In genomic region chr1:202367200-202367742, GRCh38 we compare ENCODE assay signal across 25 cellular contexts. TPM values are rescaled to one million over a fixed set of nuclear protein-coding genes. Genes with fewer than 3 reads are reported as not detected.
DNase-seq lines count a peak whose midpoint lies in the region; ATAC-seq, FAIRE-seq and TF ChIP-seq lines count a peak whose summit lies in the region.
"Had no signal": no experiment of that assay in that cellular context is flagged by ENCODE, and none has a peak within 500 bp of the region (broad histone marks: within the 10 kb centered on the region; RNA-seq: fewer than 3 reads in every experiment).

No MANE protein-coding gene starts in this region.

- no peak overlapping the region for H4K5ac ChIP-seq in H9 (ENCODE audit: insufficient read length, low read depth, low read length)

- no peaks in the 10 kb centered on the region; the same call in 1 of the 2 replicates for H3K4me1 ChIP-seq in H9 (ENCODE audit: insufficient read depth, low read length)
- no peaks in the 10 kb centered on the region for H3K4me1 ChIP-seq in K562 (replicated peaks in 1 of 2; ENCODE audit: control insufficient read depth in 2 of 2, insufficient read depth in 2 of 2, low read length in 2 of 2)
- H3K4me1 ChIP-seq in effector memory CD4-positive, alpha-beta T cell (ENCODE audit: control insufficient read depth, insufficient read depth, low read length, poor library complexity, severe bottlenecking): no peaks in the 10 kb centered on the region
- H3K4me1 ChIP-seq: body of pancreas, colonic mucosa had no signal

- H3K23ac ChIP-seq in H9 (ENCODE audit: insufficient read length, low read depth, low read length): no peak overlapping the region

- H4K91ac ChIP-seq in H9 (ENCODE audit: insufficient read length, low read depth, low read length): no peak overlapping the region

- CTCF ChIA-PET in K562 (lab: Yijun Ruan, JAX; ENCODE audit: low intra/inter-chr PET ratio): no interaction called here

- no peaks in the 10 kb centered on the region for H4K20me1 ChIP-seq in H9 (ENCODE audit: control insufficient read depth, insufficient read depth, insufficient read length)
- no peaks in the 10 kb centered on the region for H4K20me1 ChIP-seq in K562 (replicated peaks; ENCODE audit: control insufficient read depth, insufficient read depth, low read length)

- TF ChIP-seq CTCF in AG10803 (conservative IDR thresholded peaks at IDR 0.05; ENCODE audit: low read length): no peak
- TF ChIP-seq CTCF in H9 (conservative IDR thresholded peaks at IDR 0.05): no peak
- TF ChIP-seq CTCF in K562 (IDR thresholded peaks at IDR 0.05 in 2 of 3, conservative IDR thresholded peaks at IDR 0.05 in 1 of 3; ENCODE audit: insufficient read depth in 2 of 3, low read depth in 1 of 3, low read length in 3 of 3): no peak

- peaks cover 22 to 26% of the 10 kb centered on the region in 2 experiments for H3K4me1 Mint-ChIP-seq in H9
- H3K4me1 Mint-ChIP-seq: activated naive CD8-positive, alpha-beta T cell treated with anti-CD3 and anti-CD28 coated beads for 36 hours; activated T-helper 17 cell treated with anti-CD3 and anti-CD28 coated beads, Interleukin-2, amount 50 U/mL, for 72 hours had no signal

- H2AK5ac ChIP-seq in H9 (ENCODE audit: insufficient read length, low read length): no peak overlapping the region

- POLR2A ChIA-PET in K562 (lab: Yijun Ruan, JAX): interaction anchor here (0.9 kb wide), 1 partner anchor 18 kb away, joined by 4 read pairs; the partner anchor contains the start of gene PPP1R12B

- H2BK120ac ChIP-seq in H9 (ENCODE audit: low read depth, low read length, poor library complexity, severe bottlenecking): no peak overlapping the region

- H3K27ac ChIP-seq in H9 (ENCODE audit: insufficient read length, low read depth, low read length): no peak overlapping the region
- H3K27ac ChIP-seq in K562 (ENCODE audit: extremely low read depth, low read depth, low read length): no peak overlapping the region
- H3K27ac ChIP-seq in effector memory CD4-positive, alpha-beta T cell (ENCODE audit: insufficient read depth, low read length, poor library complexity, severe bottlenecking): no peak overlapping the region
- H3K27ac ChIP-seq: body of pancreas, colonic mucosa, gastroesophageal sphincter, ovary, sigmoid colon, tibial artery had no signal

- H3T11ph ChIP-seq in H9 (ENCODE audit: low read length): no peak overlapping the region

- H3K36me3 ChIP-seq in K562 (ENCODE audit: control insufficient read depth, insufficient read depth, low read length): no peaks in the 10 kb centered on the region
- no peaks in the 10 kb centered on the region for H3K36me3 ChIP-seq in effector memory CD4-positive, alpha-beta T cell (ENCODE audit: control insufficient read depth, insufficient read depth, low read length)
- H3K36me3 ChIP-seq: colonic mucosa, gastroesophageal sphincter, ovary, sigmoid colon, tibial artery had no signal

- peak; percentile 40; the same call in 1 of the 3 replicates for ATAC-seq in K562
- ATAC-seq in GM19455 (IDR thresholded peaks at IDR 0.05; ENCODE audit: unreplicated experiment): no peak
- ATAC-seq in sciatic nerve: no peak
- ATAC-seq: activated T-helper 17 cell treated with anti-CD3 and anti-CD28 coated beads, Interleukin-2, amount 50 U/mL, for 72 hours; body of pancreas; gastroesophageal sphincter; left cardiac atrium; naive thymus-derived CD8-positive, alpha-beta T cell; stimulated activated memory B cell treated with anti-CD40 and anti-IgM and Interleukin-4, amounts not matched to agents 10 μg/mL and 1 μg/mL and 100 μg/mL, for 72 hours had no signal

- no peak overlapping the region for H3K14ac ChIP-seq in H9 (ENCODE audit: insufficient read depth, low read length)

- no peaks in the 10 kb centered on the region for H3K27me3 Mint-ChIP-seq in H9 (ENCODE audit: low read depth)
- H3K27me3 Mint-ChIP-seq: activated naive CD8-positive, alpha-beta T cell treated with anti-CD3 and anti-CD28 coated beads for 36 hours; activated T-helper 17 cell treated with anti-CD3 and anti-CD28 coated beads, Interleukin-2, amount 50 U/mL, for 72 hours; naive thymus-derived CD8-positive, alpha-beta T cell; stimulated activated memory B cell treated with anti-CD40 and anti-IgM and Interleukin-4, amounts not matched to agents 10 μg/mL and 1 μg/mL and 100 μg/mL, for 72 hours had no signal

- in situ Hi-C loops in K562 (cut with MboI): no loop called here

- no peak overlapping the region for H2BK15ac ChIP-seq in H9 (ENCODE audit: low read depth, low read length)

- no peak overlapping the region for H3K4me3 Mint-ChIP-seq in H9
- H3K4me3 Mint-ChIP-seq: activated naive CD8-positive, alpha-beta T cell treated with anti-CD3 and anti-CD28 coated beads for 36 hours; activated T-helper 17 cell treated with anti-CD3 and anti-CD28 coated beads, Interleukin-2, amount 50 U/mL, for 72 hours; naive thymus-derived CD8-positive, alpha-beta T cell; stimulated activated memory B cell treated with anti-CD40 and anti-IgM and Interleukin-4, amounts not matched to agents 10 μg/mL and 1 μg/mL and 100 μg/mL, for 72 hours had no signal

- TF ChIP-seq POLR2A in K562 (conservative IDR thresholded peaks at IDR 0.05): no peak

- no TSS peak for BruUV-seq in K562 (replicated peaks; lab: Mats Ljungman, UMichigan)

- intact Hi-C loops in K562 (cut with micrococcal nuclease): no loop called here
- intact Hi-C loops in sciatic nerve (cut with DNase I): no loop called here

- H3K4ac ChIP-seq in H9 (ENCODE audit: low read depth, low read length): no peak overlapping the region

- no peak overlapping the region for H4K8ac ChIP-seq in H9 (replicated peaks; ENCODE audit: insufficient read length, low read depth, low read length)

- FAIRE-seq in K562 (lab: Jason Lieb, UNC): no peak

- H3K4me2 ChIP-seq in H9 (ENCODE audit: insufficient read depth, insufficient read length, low read length) (no peak overlapping the region), K562 (ENCODE audit: insufficient read depth, low read length) (no peak overlapping the region)

- H3K9me3 ChIP-seq in H9 (ENCODE audit: control insufficient read depth, low read depth, low read length) (no peaks in the 10 kb centered on the region), K562 (replicated peaks; ENCODE audit: control insufficient read depth, insufficient read depth, low read depth, low read length) (no peaks in the 10 kb centered on the region)
- H3K9me3 ChIP-seq in effector memory CD4-positive, alpha-beta T cell (ENCODE audit: control insufficient read depth, low read length): no peaks in the 10 kb centered on the region
- H3K9me3 ChIP-seq: body of pancreas, colonic mucosa, gastroesophageal sphincter, ovary, sigmoid colon, tibial artery had no signal

- DNase-seq in AG10803 (ENCODE audit: low read depth): peak; percentile 93
- DNase-seq in H9: no peak
- no peak for DNase-seq in K562 (ENCODE audit: extremely low read depth in 1 of 4, low spot score in 3 of 4)
- DNase-seq in inferior parietal cortex (ENCODE audit: extremely low spot score): peak; percentile 63
- no peak for DNase-seq in effector memory CD4-positive, alpha-beta T cell
- DNase-seq in sciatic nerve (ENCODE audit: low spot score): no peak
- no peak for DNase-seq in dermis blood vessel endothelial cell
- DNase-seq: activated CD4-positive, alpha-beta T cell treated with anti-CD3 and anti-CD28 coated beads, Interleukin-2, amount 50 U/mL, for 1 hour; activated naive CD8-positive, alpha-beta T cell treated with anti-CD3 and anti-CD28 coated beads for 36 hours; body of pancreas; colonic mucosa; left cardiac atrium; mesendoderm; naive thymus-derived CD8-positive, alpha-beta T cell; NCI-H1436 treated with DMSO at 0.1 percent for 48 hours; NCI-H748 treated with DMSO at 0.1 percent for 48 hours; OCI-M1; ovary; SHP77 treated with DMSO at 0.1 percent for 48 hours; sigmoid colon; tibial artery had no signal

- H3K9ac ChIP-seq in H9 (ENCODE audit: extremely low read depth, insufficient read length, low read length): no peak overlapping the region
- no peak overlapping the region for H3K9ac ChIP-seq in K562 (ENCODE audit: insufficient read depth in 1 of 2, low read depth in 2 of 2, low read length in 2 of 2)

- H3K79me2 ChIP-seq in H9 (ENCODE audit: insufficient read depth, low read length) (no peaks in the 10 kb centered on the region), K562 (ENCODE audit: control insufficient read depth, insufficient read depth, low read length) (peaks cover 16% of the 10 kb centered on the region)

- H3K4me3 ChIP-seq in AG10803 (ENCODE audit: low read length) (no peak overlapping the region), K562 (no peak overlapping the region)
- no peak overlapping the region for H3K4me3 ChIP-seq in effector memory CD4-positive, alpha-beta T cell (ENCODE audit: insufficient read depth, low read depth, low read length, poor library complexity, severe bottlenecking)
- H3K4me3 ChIP-seq: body of pancreas, colonic mucosa, gastroesophageal sphincter, ovary, sigmoid colon, tibial artery had no signal

- no peak for TF ChIP-seq RAD21 in K562 (CRISPR knock-in tag; conservative IDR thresholded peaks at IDR 0.05 in 1 of 2, IDR thresholded peaks at IDR 0.05 in 1 of 2)

- no peak overlapping the region for H2BK12ac ChIP-seq in H9 (ENCODE audit: insufficient read length, low read depth, low read length)

- WGBS in H9 (ENCODE audit: extremely low coverage, insufficient read length, low lambda C conversion rate): no CpG with 5 or more reads among the region's 2 CpGs
- 23% methylated on average over 2 of the region's 2 CpGs for WGBS in K562 (ENCODE audit: insufficient coverage, low coverage, missing lambda C conversion rate)

- H3K23me2 ChIP-seq in H9 (ENCODE audit: insufficient read length, low read depth, low read length, poor library complexity, severe bottlenecking): no peaks in the 10 kb centered on the region

- H3K27me3 ChIP-seq in H9 (ENCODE audit: insufficient read depth, low read length) (no peaks in the 10 kb centered on the region), K562 (ENCODE audit: control insufficient read depth in 2 of 2, insufficient read depth in 2 of 2, low read length in 2 of 2) (no peaks in the 10 kb centered on the region)
- no peaks in the 10 kb centered on the region for H3K27me3 ChIP-seq in effector memory CD4-positive, alpha-beta T cell (replicated peaks; ENCODE audit: control insufficient read depth, insufficient read depth, low read length, poor library complexity, severe bottlenecking)
- H3K27me3 ChIP-seq: body of pancreas, colonic mucosa, gastroesophageal sphincter, ovary, sigmoid colon, tibial artery had no signal

- H3K9me1 ChIP-seq in K562 (ENCODE audit: control insufficient read depth, insufficient read depth, low read length): no peaks in the 10 kb centered on the region

- H3K79me1 ChIP-seq in H9 (ENCODE audit: insufficient read depth, low read depth, low read length, poor library complexity, severe bottlenecking): no peaks in the 10 kb centered on the region

- no peak for TF ChIP-seq EP300 in K562 (IDR thresholded peaks at IDR 0.05; ENCODE audit: low read length)

- peaks cover 0 to 4% (median 0%) of the 10 kb centered on the region in 3 experiments; a peak in 2 of 7 replicates for H3K36me3 Mint-ChIP-seq in H9 (ENCODE audit: insufficient read depth in 1 of 3, low read depth in 3 of 3)
- H3K36me3 Mint-ChIP-seq: activated naive CD8-positive, alpha-beta T cell treated with anti-CD3 and anti-CD28 coated beads for 36 hours; stimulated activated memory B cell treated with anti-CD40 and anti-IgM and Interleukin-4, amounts not matched to agents 10 μg/mL and 1 μg/mL and 100 μg/mL, for 72 hours had no signal

- H3K27ac Mint-ChIP-seq in H9: no peak overlapping the region
- H3K27ac Mint-ChIP-seq: activated naive CD8-positive, alpha-beta T cell treated with anti-CD3 and anti-CD28 coated beads for 36 hours; activated T-helper 17 cell treated with anti-CD3 and anti-CD28 coated beads, Interleukin-2, amount 50 U/mL, for 72 hours; naive thymus-derived CD8-positive, alpha-beta T cell; stimulated activated memory B cell treated with anti-CD40 and anti-IgM and Interleukin-4, amounts not matched to agents 10 μg/mL and 1 μg/mL and 100 μg/mL, for 72 hours had no signal

- no peak overlapping the region for H2BK5ac ChIP-seq in H9 (ENCODE audit: insufficient read length, low read length)

- no peak overlapping the region for H3K56ac ChIP-seq in H9 (ENCODE audit: insufficient read length, low read depth, low read length)

- H3K18ac ChIP-seq in H9 (ENCODE audit: insufficient read length, low read depth, low read length): no peak overlapping the region

- no peak overlapping the region for H2AFZ ChIP-seq in H9 (ENCODE audit: low read length)
- H2AFZ ChIP-seq in K562 (ENCODE audit: low read depth, low read length): no peak overlapping the region

- H2BK20ac ChIP-seq in H9 (ENCODE audit: low read depth, low read length, poor library complexity, severe bottlenecking): peak overlapping the region; percentile 26

- H3K9me3 Mint-ChIP-seq in H9: no peaks in the 10 kb centered on the region
- H3K9me3 Mint-ChIP-seq: activated naive CD8-positive, alpha-beta T cell treated with anti-CD3 and anti-CD28 coated beads for 36 hours; activated T-helper 17 cell treated with anti-CD3 and anti-CD28 coated beads, Interleukin-2, amount 50 U/mL, for 72 hours; naive thymus-derived CD8-positive, alpha-beta T cell; stimulated activated memory B cell treated with anti-CD40 and anti-IgM and Interleukin-4, amounts not matched to agents 10 μg/mL and 1 μg/mL and 100 μg/mL, for 72 hours had no signal

RNA-seq across cellular contexts. Expression of gene PPP1R12B, which starts 18.8 kb away (rescaled TPM):
- 8.1 and 12.9 TPM in 2 replicates for total RNA-seq in H9 (2021)
- 182 and 275 TPM in 2 replicates for total RNA-seq in K562 (2011; cell fraction: chromatin; rRNA removed; ENCODE audit: low replicate concordance)
- 62.9 and 69.9 TPM in 2 replicates for total RNA-seq in K562 (2011; cell fraction: nucleolus; rRNA removed)
- 103 and 122 TPM in 2 replicates for total RNA-seq in K562 (2011; cell fraction: nucleoplasm; rRNA removed)
- total RNA-seq in K562 (2014; rRNA removed): 6.9 and 7.8 TPM in 2 replicates
- 15.3 and 16.9 TPM in 2 replicates for total RNA-seq in K562 (2014; rRNA removed; fragmentation: Illumina TruSeq; extraction: Trizol)
- 12.0 and 16.5 TPM in 2 replicates for total RNA-seq in K562 (2015; rRNA removed; fragmentation: Illumina TruSeq; extraction: Trizol)
- 15.6 and 17.9 TPM in 2 replicates for total RNA-seq in K562 (2021)
- 13.6 and 15.7 TPM in 2 replicates for polyA plus RNA-seq in K562 (2011; rRNA removed)
- 14.8 and 18.9 TPM in 2 replicates for polyA plus RNA-seq in K562 (2011; cell fraction: cytosol; rRNA removed)
- 50.2 and 59.9 TPM in 2 replicates for polyA plus RNA-seq in K562 (2011; cell fraction: nucleus; rRNA removed)
- polyA plus RNA-seq in K562 (2012): 3.4 and 5.3 TPM in 2 replicates
- polyA plus RNA-seq in K562 (2014; fragmentation: Illumina TruSeq; extraction: Trizol): 9.7 and 14.0 TPM in 2 replicates
- 1 to 10 TPM in 1 of 2 experiments, under 1 TPM in 1; 0.73 to 1.1 TPM for polyA plus RNA-seq in K562 (2014; fragmentation: Nextera tagmentation; extraction: Ambion mirVana)
- polyA plus RNA-seq in K562 (2014; rRNA removed): 6.9 and 7.9 TPM in 2 replicates
- 110 and 112 TPM in 2 replicates for polyA minus RNA-seq in K562 (2011; rRNA and poly(A)+ RNA removed)
- polyA minus RNA-seq in K562 (2011; cell fraction: cytosol; rRNA and poly(A)+ RNA removed): 13.2 and 15.7 TPM in 2 replicates
- 85.2 and 142 TPM in 2 replicates for polyA minus RNA-seq in K562 (2011; cell fraction: nucleus; rRNA and poly(A)+ RNA removed)
- total RNA-seq in sciatic nerve: 271 TPM
- 12.1 and 15.8 TPM in 2 replicates for total RNA-seq in dermis blood vessel endothelial cell

RNA-seq across cellular contexts. Expression of gene UBE2T, which starts 25.5 kb away (rescaled TPM):
- total RNA-seq in H9 (2021) (50.9 and 56.0 TPM in 2 replicates), K562 (2014; rRNA removed) (98.8 and 112 TPM in 2 replicates), K562 (2014; rRNA removed; fragmentation: Illumina TruSeq; extraction: Trizol) (168 and 186 TPM in 2 replicates), K562 (2015; rRNA removed; fragmentation: Illumina TruSeq; extraction: Trizol) (118 and 125 TPM in 2 replicates), K562 (2021) (91.4 and 94.6 TPM in 2 replicates), sciatic nerve (0.45 TPM), dermis blood vessel endothelial cell (14.5 and 34.9 TPM in 2 replicates)
- total RNA-seq in K562 (2011; cell fraction: chromatin; rRNA removed; ENCODE audit: low replicate concordance): 49.3 and 60.2 TPM in 2 replicates
- 52.5 and 54.5 TPM in 2 replicates for total RNA-seq in K562 (2011; cell fraction: nucleolus; rRNA removed)
- 53.1 and 59.8 TPM in 2 replicates for total RNA-seq in K562 (2011; cell fraction: nucleoplasm; rRNA removed)
- polyA plus RNA-seq in K562 (2011; rRNA removed) (320 and 356 TPM in 2 replicates), K562 (2014; fragmentation: Illumina TruSeq; extraction: Trizol) (197 and 225 TPM in 2 replicates), K562 (2014; fragmentation: Nextera tagmentation; extraction: Ambion mirVana) (100 to 1,000 TPM; 388 to 438 TPM), K562 (2014; rRNA removed) (168 and 181 TPM in 2 replicates)
- polyA plus RNA-seq in K562 (2011; cell fraction: cytosol; rRNA removed): 216 and 296 TPM in 2 replicates
- 130 and 199 TPM in 2 replicates for polyA plus RNA-seq in K562 (2011; cell fraction: nucleus; rRNA removed)
- 117 and 137 TPM in 2 replicates for polyA plus RNA-seq in K562 (2012)
- 137 and 150 TPM in 2 replicates for polyA minus RNA-seq in K562 (2011; rRNA and poly(A)+ RNA removed)
- 51.0 and 60.2 TPM in 2 replicates for polyA minus RNA-seq in K562 (2011; cell fraction: cytosol; rRNA and poly(A)+ RNA removed)
- 35.4 and 57.3 TPM in 2 replicates for polyA minus RNA-seq in K562 (2011; cell fraction: nucleus; rRNA and poly(A)+ RNA removed)

Comparison
In these comparisons a context has a peak if more than half of its experiments do, and no peak if none do; other contexts are left out.
1. DNase-seq: peak in AG10803 (single experiment) and inferior parietal cortex (single experiment); none in H9 (single experiment), K562 (0 of 4), effector memory CD4-positive, alpha-beta T cell (0 of 3), sciatic nerve (single experiment) and dermis blood vessel endothelial cell (single experiment).
2. RNA of gene UBE2T, which starts 25.5 kb away (total RNA-seq): 49.3 to 186 TPM in K562, 50.9 to 56.0 TPM in H9 and 14.5 to 34.9 TPM in dermis blood vessel endothelial cell; 0.45 TPM in sciatic nerve (single experiment); every median in the first group is over 10 times any median in the second.